ENCODE assay signal across 18 cellular contexts in genomic region chr11:75141166-75141565, GRCh38. TPM values are rescaled to one million over a fixed set of nuclear protein-coding genes. Genes with fewer than 3 reads are reported as not detected.
"Had no signal": no experiment of that assay in that cellular context is flagged by ENCODE, and none has a peak within 500 bp of the region (broad histone marks: within the 10 kb centered on the region; RNA-seq: fewer than 3 reads in every experiment).

No MANE protein-coding gene starts in this region.

- H3K27me3 ChIP-seq: ascending aorta, breast epithelium, right lobe of liver had no signal

- H3K27ac Mint-ChIP-seq: activated naive CD8-positive, alpha-beta T cell treated with anti-CD3 and anti-CD28 coated beads, Interleukin-2, amount 50 U/mL, for 24 hours; activated T-cell treated with anti-CD3 and anti-CD28 coated beads, Interleukin-2, amount 50 U/mL, for 72 hours; nephron progenitor cell had no signal

- H3K9me3 Mint-ChIP-seq: activated CD4-positive, alpha-beta memory T cell treated with anti-CD3 and anti-CD28 coated beads for 36 hours; activated naive CD8-positive, alpha-beta T cell treated with anti-CD3 and anti-CD28 coated beads, Interleukin-2, amount 50 U/mL, for 24 hours; activated T-cell treated with anti-CD3 and anti-CD28 coated beads, Interleukin-2, amount 50 U/mL, for 72 hours; nephron progenitor cell had no signal

- H3K36me3 ChIP-seq: ascending aorta, breast epithelium, right lobe of liver had no signal

- H3K4me1 ChIP-seq: ascending aorta, breast epithelium, right lobe of liver had no signal

- H3K4me3 Mint-ChIP-seq: activated CD4-positive, alpha-beta memory T cell treated with anti-CD3 and anti-CD28 coated beads for 36 hours; activated naive CD8-positive, alpha-beta T cell treated with anti-CD3 and anti-CD28 coated beads, Interleukin-2, amount 50 U/mL, for 24 hours; activated T-cell treated with anti-CD3 and anti-CD28 coated beads, Interleukin-2, amount 50 U/mL, for 72 hours; nephron progenitor cell had no signal

- H3K36me3 Mint-ChIP-seq: activated CD4-positive, alpha-beta memory T cell treated with anti-CD3 and anti-CD28 coated beads for 36 hours had no signal

- FAIRE-seq: frontal cortex had no signal

- H3K9me3 ChIP-seq: ascending aorta, breast epithelium, psoas muscle, right lobe of liver had no signal

- H3K27ac ChIP-seq: ascending aorta, breast epithelium, psoas muscle, right lobe of liver, VCaP had no signal

- H3K4me3 ChIP-seq: ascending aorta, breast epithelium, psoas muscle, right lobe of liver had no signal

RNA-seq across cellular contexts. Expression of gene SLCO2B1, which starts 9.7 kb away (rescaled TPM):
- total RNA-seq: activated CD4-positive, alpha-beta memory T cell treated with anti-CD3 and anti-CD28 coated beads for 36 hours; activated T-cell treated with anti-CD3 and anti-CD28 coated beads, Interleukin-2, amount 50 U/mL, for 72 hours had no signal

RNA-seq across cellular contexts. Expression of gene OR2AT4, which starts 44.5 kb away (rescaled TPM):
- total RNA-seq: activated CD4-positive, alpha-beta memory T cell treated with anti-CD3 and anti-CD28 coated beads for 36 hours; activated T-cell treated with anti-CD3 and anti-CD28 coated beads, Interleukin-2, amount 50 U/mL, for 72 hours; ascending aorta; breast epithelium; cerebellum; dermis microvascular lymphatic vessel endothelial cell; epithelial cell of proximal tubule; frontal cortex; lower leg skin; mesenteric fat pad; omental fat pad; psoas muscle; right lobe of liver; T-helper 1 cell treated with Interleukin-12 subunit alpha and Interleukin-12 subunit beta and Interleukin-4 antibody, amounts not matched to agents 30 ng/mL and 1 ng/mL, for 36 hours had no signal
- polyA plus RNA-seq: psoas muscle, urinary bladder had no signal
